1 cellular context compared by ENCODE assay signal in the genomic region with DNA sequence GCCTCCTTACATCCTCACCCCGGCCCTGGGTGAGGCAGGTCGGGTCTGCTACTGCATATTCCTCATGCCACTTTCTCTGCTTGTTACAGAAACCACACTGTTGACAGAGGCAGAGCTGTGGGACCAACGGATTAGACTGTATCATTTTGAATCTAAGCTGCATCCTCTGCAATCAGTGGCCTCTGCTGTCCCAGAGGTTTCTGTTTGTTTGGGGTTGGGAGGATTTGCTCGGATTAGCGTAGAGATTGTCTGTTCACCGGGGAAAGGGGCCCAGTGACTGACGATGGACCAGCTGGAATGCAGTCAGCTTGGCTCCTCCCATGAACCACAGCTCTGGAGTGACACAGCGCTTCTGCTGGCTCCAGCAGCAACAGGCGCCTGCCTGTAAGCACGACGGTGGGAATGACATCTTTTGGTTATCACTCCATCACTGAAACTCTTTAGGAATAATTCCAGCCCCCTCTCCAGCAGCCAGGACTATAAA.
TF ChIP-seq lines count a peak whose summit lies in the region.

No MANE protein-coding gene starts in this region.

TF ChIP-seq in K562, 482 proteins besides CTCF, POLR2A, EP300 and RAD21 (continued from another document):
- no peak for TF ChIP-seq CBX5 (IDR thresholded peaks at IDR 0.05; ENCODE audit: borderline replicate concordance, low read depth)
- TF ChIP-seq TEAD4 (IDR thresholded peaks at IDR 0.05; ENCODE audit: low read length), result peak; percentile 40; the same call in 1 of the 2 replicates
- TF ChIP-seq TEAD4 (CRISPR knock-in tag; IDR thresholded peaks at IDR 0.05; ENCODE audit: borderline replicate concordance), result no peak
- TF ChIP-seq, protein P1, sequence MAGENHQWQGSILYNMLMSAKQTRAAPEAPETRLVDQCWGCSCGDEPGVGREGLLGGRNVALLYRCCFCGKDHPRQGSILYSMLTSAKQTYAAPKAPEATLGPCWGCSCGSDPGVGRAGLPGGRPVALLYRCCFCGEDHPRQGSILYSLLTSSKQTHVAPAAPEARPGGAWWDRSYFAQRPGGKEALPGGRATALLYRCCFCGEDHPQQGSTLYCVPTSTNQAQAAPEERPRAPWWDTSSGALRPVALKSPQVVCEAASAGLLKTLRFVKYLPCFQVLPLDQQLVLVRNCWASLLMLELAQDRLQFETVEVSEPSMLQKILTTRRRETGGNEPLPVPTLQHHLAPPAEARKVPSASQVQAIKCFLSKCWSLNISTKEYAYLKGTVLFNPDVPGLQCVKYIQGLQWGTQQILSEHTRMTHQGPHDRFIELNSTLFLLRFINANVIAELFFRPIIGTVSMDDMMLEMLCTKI (IDR thresholded peaks at IDR 0.05; ENCODE audit: partially characterized antibody), result no peak
- no peak for TF ChIP-seq FOXJ2 (tag; IDR thresholded peaks at IDR 0.05)
- TF ChIP-seq, protein P2, sequence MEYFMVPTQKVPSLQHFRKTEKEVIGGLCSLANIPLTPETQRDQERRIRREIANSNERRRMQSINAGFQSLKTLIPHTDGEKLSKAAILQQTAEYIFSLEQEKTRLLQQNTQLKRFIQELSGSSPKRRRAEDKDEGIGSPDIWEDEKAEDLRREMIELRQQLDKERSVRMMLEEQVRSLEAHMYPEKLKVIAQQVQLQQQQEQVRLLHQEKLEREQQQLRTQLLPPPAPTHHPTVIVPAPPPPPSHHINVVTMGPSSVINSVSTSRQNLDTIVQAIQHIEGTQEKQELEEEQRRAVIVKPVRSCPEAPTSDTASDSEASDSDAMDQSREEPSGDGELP (CRISPR knock-in tag; IDR thresholded peaks at IDR 0.05; ENCODE audit: borderline replicate concordance), result peak; percentile 62; the same call in 1 of the 2 replicates
- TF ChIP-seq, protein P3, sequence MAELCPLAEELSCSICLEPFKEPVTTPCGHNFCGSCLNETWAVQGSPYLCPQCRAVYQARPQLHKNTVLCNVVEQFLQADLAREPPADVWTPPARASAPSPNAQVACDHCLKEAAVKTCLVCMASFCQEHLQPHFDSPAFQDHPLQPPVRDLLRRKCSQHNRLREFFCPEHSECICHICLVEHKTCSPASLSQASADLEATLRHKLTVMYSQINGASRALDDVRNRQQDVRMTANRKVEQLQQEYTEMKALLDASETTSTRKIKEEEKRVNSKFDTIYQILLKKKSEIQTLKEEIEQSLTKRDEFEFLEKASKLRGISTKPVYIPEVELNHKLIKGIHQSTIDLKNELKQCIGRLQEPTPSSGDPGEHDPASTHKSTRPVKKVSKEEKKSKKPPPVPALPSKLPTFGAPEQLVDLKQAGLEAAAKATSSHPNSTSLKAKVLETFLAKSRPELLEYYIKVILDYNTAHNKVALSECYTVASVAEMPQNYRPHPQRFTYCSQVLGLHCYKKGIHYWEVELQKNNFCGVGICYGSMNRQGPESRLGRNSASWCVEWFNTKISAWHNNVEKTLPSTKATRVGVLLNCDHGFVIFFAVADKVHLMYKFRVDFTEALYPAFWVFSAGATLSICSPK (IDR thresholded peaks at IDR 0.05; ENCODE audit: borderline replicate concordance), result no peak
- TF ChIP-seq POU5F1 (IDR thresholded peaks at IDR 0.05; ENCODE audit: borderline replicate concordance, low read depth, low read length, partially characterized antibody), result no peak
- TF ChIP-seq, protein P4, sequence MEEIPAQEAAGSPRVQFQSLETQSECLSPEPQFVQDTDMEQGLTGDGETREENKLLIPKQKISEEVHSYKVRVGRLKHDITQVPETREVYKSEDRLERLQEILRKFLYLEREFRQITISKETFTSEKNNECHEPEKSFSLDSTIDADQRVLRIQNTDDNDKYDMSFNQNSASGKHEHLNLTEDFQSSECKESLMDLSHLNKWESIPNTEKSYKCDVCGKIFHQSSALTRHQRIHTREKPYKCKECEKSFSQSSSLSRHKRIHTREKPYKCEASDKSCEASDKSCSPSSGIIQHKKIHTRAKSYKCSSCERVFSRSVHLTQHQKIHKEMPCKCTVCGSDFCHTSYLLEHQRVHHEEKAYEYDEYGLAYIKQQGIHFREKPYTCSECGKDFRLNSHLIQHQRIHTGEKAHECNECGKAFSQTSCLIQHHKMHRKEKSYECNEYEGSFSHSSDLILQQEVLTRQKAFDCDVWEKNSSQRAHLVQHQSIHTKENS (CRISPR knock-in tag; IDR thresholded peaks at IDR 0.05), result no peak
- no peak for TF ChIP-seq ZC3H4 (CRISPR knock-in tag; IDR thresholded peaks at IDR 0.05; ENCODE audit: borderline replicate concordance)
- TF ChIP-seq TAF7 (tag; IDR thresholded peaks at IDR 0.05), result no peak
- TF ChIP-seq TAF1 (IDR thresholded peaks at IDR 0.05; ENCODE audit: control insufficient read depth, extremely low read depth, insufficient read depth, low read length, severe bottlenecking), result no peak
- TF ChIP-seq KDM1A (IDR thresholded peaks at IDR 0.05), result 0 out of 4 replicates have a peak, but pooled peaks of 1 of the 2 experiments have one; percentile 15
- TF ChIP-seq C11orf30 (IDR thresholded peaks at IDR 0.05; ENCODE audit: low read depth), result peak; percentile 64; the same call in 1 of the 2 replicates
- TF ChIP-seq ZNF324 (CRISPR knock-in tag; IDR thresholded peaks at IDR 0.05), result no peak
- TF ChIP-seq MAFK (IDR thresholded peaks at IDR 0.05; ENCODE audit: low read length), result 0 out of 2 replicates have a peak, but pooled peaks have one; percentile 22
- TF ChIP-seq RCOR1 (IDR thresholded peaks at IDR 0.05; ENCODE audit: borderline replicate concordance in 1 of 2, low read depth in 2 of 2, low read length in 2 of 2), result peak in 1 of 2 experiments; percentile 54; a peak in 1 of 4 replicates
- no peak for TF ChIP-seq TAL1 (IDR thresholded peaks at IDR 0.05)
- 0 out of 2 replicates have a peak, but pooled peaks have one; percentile 6 for TF ChIP-seq JUND (IDR thresholded peaks at IDR 0.05; ENCODE audit: borderline replicate concordance, low read depth, low read length)
- TF ChIP-seq JUND (tag; IDR thresholded peaks at IDR 0.05; ENCODE audit: borderline replicate concordance, low read depth, low read length), result no peak
- no peak for TF ChIP-seq ZNF224 (CRISPR knock-in tag; IDR thresholded peaks at IDR 0.05)
- TF ChIP-seq KAT2B (IDR thresholded peaks at IDR 0.05; ENCODE audit: low read depth, low read length), result no peak
- no peak for TF ChIP-seq ZBTB17 (CRISPR knock-in tag; IDR thresholded peaks at IDR 0.05)
- TF ChIP-seq ZNF12 (CRISPR knock-in tag; IDR thresholded peaks at IDR 0.05), result no peak
TF ChIP-seq in K562: peak in this region for 9.
